8 cellular contexts compared by ENCODE assay signal in the genomic region with DNA sequence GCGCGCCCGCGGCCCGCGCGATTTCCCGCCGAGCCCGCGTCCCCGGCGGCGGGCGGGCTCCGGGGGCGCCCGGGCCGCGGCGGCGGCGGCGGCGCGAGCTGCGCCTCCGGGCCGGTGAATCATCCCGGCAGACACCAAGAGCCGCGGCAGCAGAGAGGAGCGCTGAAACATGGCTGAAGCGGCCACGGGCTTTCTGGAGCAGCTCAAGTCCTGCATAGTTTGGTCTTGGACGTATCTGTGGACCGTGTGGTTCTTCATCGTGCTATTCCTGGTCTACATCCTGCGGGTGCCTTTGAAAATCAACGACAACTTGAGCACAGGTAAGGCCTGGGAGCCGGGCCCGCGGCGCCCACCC. TPM values are rescaled to one million over a fixed set of nuclear protein-coding genes. Genes with fewer than 3 reads are reported as not detected.
A peak's percentile ranks its signal among the peaks of the same experiment; 100 is the strongest.
DNase-seq lines count a peak whose midpoint lies in the region; ATAC-seq and TF ChIP-seq lines count a peak whose summit lies in the region.

A gene with protein sequence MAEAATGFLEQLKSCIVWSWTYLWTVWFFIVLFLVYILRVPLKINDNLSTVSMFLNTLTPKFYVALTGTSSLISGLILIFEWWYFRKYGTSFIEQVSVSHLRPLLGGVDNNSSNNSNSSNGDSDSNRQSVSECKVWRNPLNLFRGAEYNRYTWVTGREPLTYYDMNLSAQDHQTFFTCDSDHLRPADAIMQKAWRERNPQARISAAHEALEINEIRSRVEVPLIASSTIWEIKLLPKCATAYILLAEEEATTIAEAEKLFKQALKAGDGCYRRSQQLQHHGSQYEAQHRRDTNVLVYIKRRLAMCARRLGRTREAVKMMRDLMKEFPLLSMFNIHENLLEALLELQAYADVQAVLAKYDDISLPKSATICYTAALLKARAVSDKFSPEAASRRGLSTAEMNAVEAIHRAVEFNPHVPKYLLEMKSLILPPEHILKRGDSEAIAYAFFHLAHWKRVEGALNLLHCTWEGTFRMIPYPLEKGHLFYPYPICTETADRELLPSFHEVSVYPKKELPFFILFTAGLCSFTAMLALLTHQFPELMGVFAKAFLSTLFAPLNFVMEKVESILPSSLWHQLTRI (plus strand): TSS at position 130 of the 355 bp plus-strand sequence. CDS start 40 bp downstream, at position 170.

- POLR2A ChIA-PET in activated CD8-positive, alpha-beta T cell treated with anti-CD3 and anti-CD28 coated beads for 36 hours (lab: Charles Lee), result interaction anchor here (0.5 to 1.8 kb wide), 7 partner anchors 9 to 172 kb away, joined by 3 to 5 read pairs (median 3); no protein-coding TSS in a partner anchor

- H3K9me3 Mint-ChIP-seq in activated CD8-positive, alpha-beta T cell treated with anti-CD3 and anti-CD28 coated beads for 36 hours, result no peaks in the 10 kb centered on the region
- no peaks in the 10 kb centered on the region for H3K9me3 Mint-ChIP-seq in memory B cell

- peaks cover 32% of the 10 kb centered on the region for H3K4me1 Mint-ChIP-seq in activated CD8-positive, alpha-beta T cell treated with anti-CD3 and anti-CD28 coated beads for 36 hours (ENCODE audit: low read depth)
- H3K4me1 Mint-ChIP-seq in memory B cell, result peaks cover 13% of the 10 kb centered on the region

- no peak for TF ChIP-seq CTCF in activated CD8-positive, alpha-beta T cell treated with anti-CD3 and anti-CD28 coated beads for 36 hours (IDR thresholded peaks at IDR 0.05)

- intact Hi-C loops in activated CD8-positive, alpha-beta T cell treated with anti-CD3 and anti-CD28 coated beads for 36 hours (cut with micrococcal nuclease), result no loop called here

- peaks cover 3% of the 10 kb centered on the region for H3K27me3 Mint-ChIP-seq in activated CD8-positive, alpha-beta T cell treated with anti-CD3 and anti-CD28 coated beads for 36 hours
- H3K27me3 Mint-ChIP-seq in memory B cell, result no peaks in the 10 kb centered on the region

- peak within 1 kb of the TSS; percentile 93 for H3K4me3 Mint-ChIP-seq in activated CD8-positive, alpha-beta T cell treated with anti-CD3 and anti-CD28 coated beads for 36 hours
- peak within 1 kb of the TSS; percentile 91 for H3K4me3 Mint-ChIP-seq in memory B cell

- DNase-seq in A172 (ENCODE audit: low spot score) (peak; percentile 50), NCI-H446 treated with DMSO at 0.1 percent for 48 hours (lab: John Stamatoyannopoulos, UW) (peak; percentile 29), memory B cell (ENCODE audit: low spot score in 2 of 2) (peak in 1 of 2 donors; percentile 51)
- DNase-seq in activated CD8-positive, alpha-beta T cell treated with anti-CD3 and anti-CD28 coated beads for 36 hours, result peak; percentile 77
- DNase-seq in effector CD4-positive, alpha-beta T cell, result peak; percentile 53
- DNase-seq in stimulated activated CD4-positive, alpha-beta T cell treated with anti-CD3 and anti-CD28 coated beads, TNF-alpha, amount 100 ng/mL, for 4 hours (ENCODE audit: low read depth in 3 of 3), result peak; percentile 39 to 60 (median 55)

- CTCF ChIA-PET in activated CD8-positive, alpha-beta T cell treated with anti-CD3 and anti-CD28 coated beads for 36 hours (lab: Charles Lee), result interaction anchor here (1.3 to 1.7 kb wide), 6 partner anchors 23 to 174 kb away, joined by 3 to 7 read pairs (median 4); no protein-coding TSS in a partner anchor

- H3K27ac Mint-ChIP-seq in activated CD8-positive, alpha-beta T cell treated with anti-CD3 and anti-CD28 coated beads for 36 hours, result peak within 1 kb of the TSS; percentile 95
- H3K27ac Mint-ChIP-seq in memory B cell, result peak within 1 kb of the TSS; percentile 85

- peaks cover 5% of the 10 kb centered on the region for H3K36me3 Mint-ChIP-seq in activated CD8-positive, alpha-beta T cell treated with anti-CD3 and anti-CD28 coated beads for 36 hours (ENCODE audit: low read depth)
- no peaks in the 10 kb centered on the region for H3K36me3 Mint-ChIP-seq in memory B cell

- peak; percentile 14 for ATAC-seq in GM18519 (IDR thresholded peaks at IDR 0.05; ENCODE audit: low FRiP score, unreplicated experiment)
- ATAC-seq in HG03064 (IDR thresholded peaks at IDR 0.05; ENCODE audit: low read depth, unreplicated experiment), result peak; percentile 37
- ATAC-seq in activated CD8-positive, alpha-beta T cell treated with anti-CD3 and anti-CD28 coated beads for 36 hours, result peak; percentile 83
- ATAC-seq in memory B cell (ENCODE audit: low read depth), result peak; percentile 76

RNA-seq across cellular contexts. Expression of the gene that starts here (rescaled TPM):
- total RNA-seq in A172 (2014; rRNA removed; shearing (Covaris generic)), result 11.9 and 12.9 TPM in 2 replicates
- total RNA-seq in activated CD8-positive, alpha-beta T cell treated with anti-CD3 and anti-CD28 coated beads for 36 hours, result 1 to 10 TPM; 5.9 to 9.2 TPM

Comparison
In these comparisons a context has a peak if more than half of its experiments do, and no peak if none do; other contexts are left out.
1. ATAC-seq: peak in every context shown above with its lines; median percentile 83 in activated CD8-positive, alpha-beta T cell treated with anti-CD3 and anti-CD28 coated beads for 36 hours; 76 in memory B cell; 37 in HG03064; 14 in GM18519.